ENCODE assay signal across 8 cellular contexts in genomic region chr12:26833692-26834168, GRCh38. TPM values are rescaled to one million over a fixed set of nuclear protein-coding genes. Genes with fewer than 3 reads are reported as not detected.
DNase-seq lines count a peak whose midpoint lies in the region; ATAC-seq, FAIRE-seq and TF ChIP-seq lines count a peak whose summit lies in the region.

No MANE protein-coding gene starts in this region.

- H3K9me3 ChIP-seq in colonic mucosa (no peaks in the 10 kb centered on the region), right lobe of liver (no peaks in the 10 kb centered on the region)

- no peaks in the 10 kb centered on the region for H3K27me3 ChIP-seq in colonic mucosa
- H3K27me3 ChIP-seq in right lobe of liver = no peaks in the 10 kb centered on the region

- peak overlapping the region; percentile 72 for H3K4me3 ChIP-seq in colonic mucosa
- peak overlapping the region; percentile 85 to 95 (median 93) for H3K4me3 ChIP-seq in right lobe of liver

- no peak for TF ChIP-seq CTCF in colonic mucosa (IDR thresholded peaks at IDR 0.05)
- TF ChIP-seq CTCF in right lobe of liver (IDR thresholded peaks at IDR 0.05) = no peak

- peaks cover 4% of the 10 kb centered on the region for H3K4me1 ChIP-seq in colonic mucosa
- peaks cover 0 to 12% (median 2%) of the 10 kb centered on the region in 4 donors for H3K4me1 ChIP-seq in right lobe of liver

- peaks cover 41% of the 10 kb centered on the region for H3K4me1 Mint-ChIP-seq in stimulated activated effector memory CD8-positive, alpha-beta T cell treated with anti-CD3 and anti-CD28 coated beads, Interleukin-12 subunit alpha, Interleukin-12 subunit beta, amount 100 ng/mL, for 72 hours

- intact Hi-C loops in colonic mucosa (cut with DNase I) = no loop called here
- intact Hi-C loops in right lobe of liver (cut with DNase I) = no loop called here

- H3K9ac ChIP-seq in colonic mucosa (ENCODE audit: low read depth in 2 of 2, low read length in 2 of 2) = peak overlapping the region; percentile 38 to 67

- 6% methylated on average over 12 of the region's 23 CpGs for WGBS in right lobe of liver (ENCODE audit: insufficient coverage, low coverage, low lambda C conversion rate, missing lambda C conversion rate)

- ATAC-seq in right lobe of liver (peak; percentile 10 to 47 (median 26)), HG02759 (IDR thresholded peaks at IDR 0.05; ENCODE audit: unreplicated experiment) (no peak)
- ATAC-seq in stimulated activated effector memory CD8-positive, alpha-beta T cell treated with anti-CD3 and anti-CD28 coated beads, Interleukin-12 subunit alpha, Interleukin-12 subunit beta, amount 100 ng/mL, for 72 hours = peak; percentile 12

- H3K36me3 ChIP-seq in colonic mucosa (no peaks in the 10 kb centered on the region), right lobe of liver (no peaks in the 10 kb centered on the region)

- FAIRE-seq in G401.6 (lab: Jason Lieb, UNC) = peak; percentile 84
- no peak for FAIRE-seq in frontal cortex (lab: Jason Lieb, UNC)

- peaks cover 8% of the 10 kb centered on the region for H3K36me3 Mint-ChIP-seq in stimulated activated effector memory CD8-positive, alpha-beta T cell treated with anti-CD3 and anti-CD28 coated beads, Interleukin-12 subunit alpha, Interleukin-12 subunit beta, amount 100 ng/mL, for 72 hours

- peak overlapping the region; percentile 90 for H3K4me3 Mint-ChIP-seq in stimulated activated effector memory CD8-positive, alpha-beta T cell treated with anti-CD3 and anti-CD28 coated beads, Interleukin-12 subunit alpha, Interleukin-12 subunit beta, amount 100 ng/mL, for 72 hours

- peak; percentile 48 for DNase-seq in HK-2 (ENCODE audit: unreplicated experiment)
- peak; percentile 14 for DNase-seq in T-helper 9 cell
- DNase-seq in colonic mucosa = peak; percentile 58
- peak; percentile 59 to 68 (median 60) for DNase-seq in right lobe of liver
- DNase-seq in stimulated activated effector memory CD8-positive, alpha-beta T cell treated with anti-CD3 and anti-CD28 coated beads, Interleukin-12 subunit alpha, Interleukin-12 subunit beta, amount 100 ng/mL, for 72 hours (ENCODE audit: low spot score in 2 of 2) = peak in 1 of 2 donors; percentile 58
- DNase-seq in frontal cortex (ENCODE audit: low spot score in 2 of 2) = no peak

- no peak for TF ChIP-seq POLR2A in right lobe of liver (IDR thresholded peaks at IDR 0.05)

- H3K9me3 Mint-ChIP-seq in stimulated activated effector memory CD8-positive, alpha-beta T cell treated with anti-CD3 and anti-CD28 coated beads, Interleukin-12 subunit alpha, Interleukin-12 subunit beta, amount 100 ng/mL, for 72 hours = no peaks in the 10 kb centered on the region

- H3K27ac Mint-ChIP-seq in stimulated activated effector memory CD8-positive, alpha-beta T cell treated with anti-CD3 and anti-CD28 coated beads, Interleukin-12 subunit alpha, Interleukin-12 subunit beta, amount 100 ng/mL, for 72 hours = peak overlapping the region; percentile 96

- peak overlapping the region; percentile 35 for H3K27ac ChIP-seq in colonic mucosa
- peak overlapping the region; percentile 12 to 50 (median 14) for H3K27ac ChIP-seq in right lobe of liver

RNA-seq across cellular contexts. Expression of gene ITPR2, which starts 0.7 kb away (rescaled TPM):
- total RNA-seq in colonic mucosa (10 to 100 TPM; 15.9 to 39.3 TPM), right lobe of liver (100 to 1,000 TPM in 1 of 6 experiments, 10 to 100 TPM in 5; 39.3 to 114 (median 57.2) TPM), frontal cortex (28.1 TPM)

Comparison
In these comparisons a context has a peak if more than half of its experiments do, and no peak if none do; other contexts are left out.
1. DNase-seq: peak in HK-2 (single experiment), T-helper 9 cell (single experiment), colonic mucosa (single experiment) and right lobe of liver (3 of 3); none in frontal cortex (0 of 2).